ENCODE assay signal across 10 cellular contexts in genomic region chr3:14145670-14146380, GRCh38. TPM values are rescaled to one million over a fixed set of nuclear protein-coding genes. Genes with fewer than 3 reads are reported as not detected.
DNase-seq lines count a peak whose midpoint lies in the region; ATAC-seq and TF ChIP-seq lines count a peak whose summit lies in the region.
"Had no signal": no experiment of that assay in that cellular context is flagged by ENCODE, and none has a peak within 500 bp of the region (broad histone marks: within the 10 kb centered on the region; RNA-seq: fewer than 3 reads in every experiment).

No MANE protein-coding gene starts in this region.

- CTCF ChIA-PET in AG04450 (lab: Charles Lee) (interaction anchor here (1.3 to 2.1 kb wide), 4 partner anchors 7 to 249 kb away, joined by 3 to 8 read pairs (median 7); partner anchors contain the start of genes CHCHD4 and TMEM43), IMR-90 (lab: Yijun Ruan, JAX) (interaction anchor here (0.5 to 2.3 kb wide), 2 partner anchors 21 to 50 kb away, joined by 3 to 11 read pairs; partner anchors contain the start of genes CHCHD4 and TMEM43), GM10248 (lab: Yijun Ruan, JAX) (interaction anchor here (1.1 to 1.9 kb wide), 4 partner anchors 14 to 58 kb away, joined by 3 to 7 read pairs (median 4); no protein-coding TSS in a partner anchor)

- peaks cover 21% of the 10 kb centered on the region; the same call in 1 of the 2 replicates for H3K9me1 ChIP-seq in IMR-90 (ENCODE audit: insufficient read depth, low read length)

- H3K18ac ChIP-seq in IMR-90 (ENCODE audit: low read depth, low read length), result peak overlapping the region; percentile 87

- no peaks in the 10 kb centered on the region for H3K27me3 ChIP-seq in AG04450 (ENCODE audit: control insufficient read depth, insufficient read depth, low read length)
- H3K27me3 ChIP-seq in IMR-90 (ENCODE audit: control insufficient read depth, insufficient read depth, low read length), result no peaks in the 10 kb centered on the region

- DNase-seq in AG04450 (ENCODE audit: low read depth, low spot score) (no peak), IMR-90 (no peak), choroid plexus epithelial cell (ENCODE audit: low read depth) (no peak), nephron progenitor cell (no peak), HUDEP-2 (lab: John Stamatoyannopoulos, UW; ENCODE audit: unreplicated experiment in 76 of 76) (no peak), left lobe of liver (ENCODE audit: low spot score) (no peak), GM10248 (ENCODE audit: extremely low spot score) (no peak)
- DNase-seq in stimulated activated CD4-positive, alpha-beta T cell treated with anti-CD3 and anti-CD28 coated beads, Interleukin-15, amount 100 ng/mL, for 24 hours, result no peak
- DNase-seq: glutamatergic neuron had no signal

- H3K79me1 ChIP-seq in IMR-90 (ENCODE audit: low read depth in 1 of 2, low read length in 2 of 2), result peaks cover 0 to 15% of the 10 kb centered on the region in 2 experiments; a peak in 1 of 4 replicates

- peaks cover 21% of the 10 kb centered on the region for H3K4me1 Mint-ChIP-seq in nephron progenitor cell

- TF ChIP-seq CTCF in AG04450 (IDR thresholded peaks at IDR 0.05; ENCODE audit: low read depth, low read length), result no peak
- TF ChIP-seq CTCF in IMR-90 (conservative IDR thresholded peaks at IDR 0.05; ENCODE audit: low read depth, low read length), result no peak
- peak; percentile 8 for TF ChIP-seq CTCF in choroid plexus epithelial cell (conservative IDR thresholded peaks at IDR 0.05; ENCODE audit: low read depth, low read length)
- TF ChIP-seq CTCF in nephron progenitor cell (IDR thresholded peaks at IDR 0.05), result no peak
- TF ChIP-seq CTCF in GM10248 (IDR thresholded peaks at IDR 0.05; ENCODE audit: control extremely low read depth, extremely low read depth, low read depth, missing control alignments), result no peak

- 0 out of 2 replicates have a peak overlapping the region, but pooled peaks have one; percentile 13 for H3K9ac ChIP-seq in IMR-90 (ENCODE audit: low read depth, low read length)

- peak overlapping the region; percentile 92 for H3K4ac ChIP-seq in IMR-90 (ENCODE audit: low read depth, low read length)

- peak overlapping the region; percentile 36 for H2AFZ ChIP-seq in IMR-90 (replicated peaks; ENCODE audit: low read length, poor library complexity)

- no peak for TF ChIP-seq RAD21 in IMR-90 (IDR thresholded peaks at IDR 0.05; ENCODE audit: low read length)

- H3K27ac Mint-ChIP-seq in nephron progenitor cell, result peak overlapping the region; percentile 80

- H2BK20ac ChIP-seq in IMR-90 (ENCODE audit: low read depth, low read length), result peak overlapping the region; percentile 81

- POLR2A ChIA-PET in AG04450 (lab: Yijun Ruan, JAX), result interaction anchor here (1.2 to 5.7 kb wide), 3 partner anchors 21 to 506 kb away, joined by 5 to 50 read pairs (median 30); partner anchors contain the start of genes CCDC174, CHCHD4, LSM3 and TMEM43
- POLR2A ChIA-PET in IMR-90 (lab: Charles Lee; ENCODE audit: unreplicated experiment), result no interaction called here
- POLR2A ChIA-PET in GM10248 (lab: Yijun Ruan, JAX), result interaction anchor here (1.1 kb wide), 2 partner anchors 13 to 20 kb away, joined by 4 to 7 read pairs; no protein-coding TSS in a partner anchor

- H2BK15ac ChIP-seq in IMR-90 (ENCODE audit: low read depth, low read length), result peak overlapping the region; percentile 12; the same call in 2 of the 3 replicates

- no peak for TF ChIP-seq POLR2A in IMR-90 (IDR thresholded peaks at IDR 0.05; ENCODE audit: low read depth, low read length)

- H3K9me3 ChIP-seq in AG04450 (ENCODE audit: control insufficient read depth, insufficient read depth, low read length) (no peaks in the 10 kb centered on the region), IMR-90 (ENCODE audit: control insufficient read depth, insufficient read depth, low read length) (no peaks in the 10 kb centered on the region)
- H3K9me3 ChIP-seq: HAP-1 had no signal

- H2AK5ac ChIP-seq in IMR-90 (ENCODE audit: low read depth, low read length), result peak overlapping the region; percentile 85

- peak overlapping the region; percentile 68 for H2AK9ac ChIP-seq in IMR-90 (replicated peaks; ENCODE audit: low read depth, low read length, poor library complexity)

- dilution Hi-C loops in IMR-90 (cut with HindIII; ENCODE audit: low sequenced_read_pairs, unreplicated experiment), result no loop called here

- no peaks in the 10 kb centered on the region for H3K27me3 Mint-ChIP-seq in nephron progenitor cell (ENCODE audit: low read depth, poor library complexity)

- H2BK5ac ChIP-seq in IMR-90 (ENCODE audit: low read depth, low read length, poor library complexity, severe bottlenecking), result peak overlapping the region; percentile 82

- peaks cover 56% of the 10 kb centered on the region for H3K36me3 ChIP-seq in IMR-90 (ENCODE audit: control insufficient read depth, insufficient read depth, low read length)

- H3K9me3 Mint-ChIP-seq in nephron progenitor cell, result no peaks in the 10 kb centered on the region

- peak overlapping the region; percentile 59; the same call in 1 of the 2 replicates for H3K56ac ChIP-seq in IMR-90 (ENCODE audit: extremely low read depth, insufficient read depth, low read length)

- BruUV-seq in IMR-90 (replicated peaks; lab: Mats Ljungman, UMichigan), result TSS peak; percentile 82

- ATAC-seq in IMR-90 (ENCODE audit: low read depth) (no peak), left lobe of liver (no peak)

- H3K4me2 ChIP-seq in IMR-90 (ENCODE audit: low read depth, low read length), result no peak overlapping the region

- peaks cover 7% of the 10 kb centered on the region for H4K20me1 ChIP-seq in IMR-90 (ENCODE audit: insufficient read depth, low read length)

- peak overlapping the region in 1 of 2 experiments; percentile 72; a peak in 1 of 4 replicates for H4K8ac ChIP-seq in IMR-90 (ENCODE audit: low read depth in 2 of 2, low read length in 2 of 2)

- WGBS in IMR-90 (ENCODE audit: extremely low coverage in 2 of 2, insufficient read length in 1 of 2), 2 experiments, result 94% methylated on average over 2 of the region's 10 CpGs; no CpG with 5 or more reads in 1 of the 2 experiments

- H3K4me1 ChIP-seq in IMR-90 (ENCODE audit: control insufficient read depth, insufficient read depth, low read length), result peaks cover 27% of the 10 kb centered on the region

- peak overlapping the region; percentile 46 for H3K14ac ChIP-seq in IMR-90 (replicated peaks; ENCODE audit: low read depth, low read length)

- peak overlapping the region; percentile 89 for H4K91ac ChIP-seq in IMR-90 (ENCODE audit: insufficient read depth, low read depth, low read length)

- in situ Hi-C loops in IMR-90 (cut with MboI; ENCODE audit: low sequenced_read_pairs), result loop anchor here (25.0 kb wide), 1 partner anchor 109 kb away; no protein-coding TSS in a partner anchor

- peak overlapping the region; percentile 99 for H3K27ac ChIP-seq in AG04450 (ENCODE audit: low read depth, low read length)
- H3K27ac ChIP-seq in IMR-90 (ENCODE audit: insufficient read depth, low read length), result peak overlapping the region; percentile 95

- peaks cover 32% of the 10 kb centered on the region for H3K36me3 Mint-ChIP-seq in nephron progenitor cell (ENCODE audit: low read depth)

- intact Hi-C loops in IMR-90 (cut with micrococcal nuclease), result no loop called here

- H3K4me3 ChIP-seq in AG04450 (ENCODE audit: low read depth, low read length) (no peak overlapping the region), IMR-90 (ENCODE audit: insufficient read depth, low read depth, low read length) (no peak overlapping the region), choroid plexus epithelial cell (ENCODE audit: low read depth, low read length) (no peak overlapping the region)
- H3K4me3 ChIP-seq: HAP-1 had no signal

- no peak overlapping the region for H3K4me3 Mint-ChIP-seq in nephron progenitor cell

- peak overlapping the region; percentile 88 for H2BK120ac ChIP-seq in IMR-90 (ENCODE audit: low read depth, low read length)

- H4K5ac ChIP-seq in IMR-90 (ENCODE audit: low read depth, low read length), result peak overlapping the region; percentile 85

- peak overlapping the region; percentile 69 for H3K23ac ChIP-seq in IMR-90 (ENCODE audit: low read depth, low read length)

TF ChIP-seq in IMR-90, 13 proteins besides CTCF, POLR2A, EP300 and RAD21 (continues in another document):
- TF ChIP-seq RCOR1 (IDR thresholded peaks at IDR 0.05; ENCODE audit: insufficient replicate concordance, low read length), result no peak
- no peak for TF ChIP-seq CEBPB (IDR thresholded peaks at IDR 0.05; ENCODE audit: low read depth, low read length)
- no peak for TF ChIP-seq CHD1 (IDR thresholded peaks at IDR 0.05; ENCODE audit: low read depth, low read length)
- no peak for TF ChIP-seq FOS (IDR thresholded peaks at IDR 0.05; ENCODE audit: low read depth, low read length)
- no peak for TF ChIP-seq MXI1 (IDR thresholded peaks at IDR 0.05; ENCODE audit: borderline replicate concordance, low read depth, low read length)
- TF ChIP-seq BHLHE40 (IDR thresholded peaks at IDR 0.05; ENCODE audit: low read depth, low read length), result no peak
- TF ChIP-seq NFE2L2 (IDR thresholded peaks at IDR 0.05; ENCODE audit: low read depth, low read length), result no peak

RNA-seq across cellular contexts. Expression of gene TMEM43, which starts 21.0 kb away (rescaled TPM):
- polyA plus RNA-seq in AG04450 (2011; rRNA removed) (111 and 117 TPM in 2 replicates), IMR-90 (2012; rRNA removed) (107 and 109 TPM in 2 replicates)
- polyA minus RNA-seq in AG04450 (2011; rRNA and poly(A)+ RNA removed), result 75.5 and 95.0 TPM in 2 replicates
- total RNA-seq in IMR-90 (2012; rRNA removed) (103 and 114 TPM in 2 replicates), left lobe of liver (9.3 TPM)
- polyA plus RNA-seq in IMR-90 (2012; cell fraction: cytosol; rRNA removed), result 73.8 and 86.4 TPM in 2 replicates
- 97.1 and 98.5 TPM in 2 replicates for polyA plus RNA-seq in IMR-90 (2012; cell fraction: nucleus; rRNA removed; ENCODE audit: low replicate concordance)

RNA-seq across cellular contexts. Expression of gene CHCHD4, which starts 21.2 kb away (rescaled TPM):
- polyA plus RNA-seq in AG04450 (2011; rRNA removed), result 9.8 and 11.4 TPM in 2 replicates
- polyA minus RNA-seq in AG04450 (2011; rRNA and poly(A)+ RNA removed), result 3.8 and 4.1 TPM in 2 replicates
- total RNA-seq in IMR-90 (2012; rRNA removed), result 9.0 and 12.2 TPM in 2 replicates
- polyA plus RNA-seq in IMR-90 (2012; rRNA removed), result 7.4 and 9.8 TPM in 2 replicates
- 4.6 and 4.8 TPM in 2 replicates for polyA plus RNA-seq in IMR-90 (2012; cell fraction: cytosol; rRNA removed)
- 1.3 and 5.0 TPM in 2 replicates for polyA plus RNA-seq in IMR-90 (2012; cell fraction: nucleus; rRNA removed; ENCODE audit: low replicate concordance)
- total RNA-seq in left lobe of liver, result 7.1 TPM

RNA-seq across cellular contexts. Expression of gene XPC, which starts 32.6 kb away (rescaled TPM):
- polyA plus RNA-seq in AG04450 (2011; rRNA removed), result 38.4 and 39.0 TPM in 2 replicates
- 47.3 and 50.0 TPM in 2 replicates for polyA minus RNA-seq in AG04450 (2011; rRNA and poly(A)+ RNA removed)
- total RNA-seq in IMR-90 (2012; rRNA removed), result 40.5 and 48.8 TPM in 2 replicates
- polyA plus RNA-seq in IMR-90 (2012; rRNA removed), result 27.6 and 30.9 TPM in 2 replicates
- 17.6 and 18.4 TPM in 2 replicates for polyA plus RNA-seq in IMR-90 (2012; cell fraction: cytosol; rRNA removed)
- 62.0 and 94.0 TPM in 2 replicates for polyA plus RNA-seq in IMR-90 (2012; cell fraction: nucleus; rRNA removed; ENCODE audit: low replicate concordance)
- total RNA-seq in left lobe of liver, result 18.8 TPM

RNA-seq across cellular contexts. Expression of gene LSM3, which starts 32.8 kb away (rescaled TPM):
- 7.4 and 11.9 TPM in 2 replicates for polyA plus RNA-seq in AG04450 (2011; rRNA removed)
- polyA minus RNA-seq in AG04450 (2011; rRNA and poly(A)+ RNA removed), result 1.4 and 2.3 TPM in 2 replicates
- total RNA-seq in IMR-90 (2012; rRNA removed), result 3.4 and 14.2 TPM in 2 replicates
- polyA plus RNA-seq in IMR-90 (2012; rRNA removed), result 10.0 and 11.5 TPM in 2 replicates
- polyA plus RNA-seq in IMR-90 (2012; cell fraction: cytosol; rRNA removed), result 0.87 and 1.00 TPM in 2 replicates
- polyA plus RNA-seq in IMR-90 (2012; cell fraction: nucleus; rRNA removed; ENCODE audit: low replicate concordance), result 0.20 and 1.8 TPM in 2 replicates
- 5.0 TPM for total RNA-seq in left lobe of liver

Comparison
In these comparisons a context has a peak if more than half of its experiments do, and no peak if none do; other contexts are left out.
1. RNA of gene TMEM43, which starts 21.0 kb away (total RNA-seq): 103 to 114 TPM in IMR-90; 9.3 TPM in left lobe of liver (single experiment); every median in the first group is over 10 times any median in the second.